Comparison of ENCODE assay signal across 8 cellular contexts in the genomic region with DNA sequence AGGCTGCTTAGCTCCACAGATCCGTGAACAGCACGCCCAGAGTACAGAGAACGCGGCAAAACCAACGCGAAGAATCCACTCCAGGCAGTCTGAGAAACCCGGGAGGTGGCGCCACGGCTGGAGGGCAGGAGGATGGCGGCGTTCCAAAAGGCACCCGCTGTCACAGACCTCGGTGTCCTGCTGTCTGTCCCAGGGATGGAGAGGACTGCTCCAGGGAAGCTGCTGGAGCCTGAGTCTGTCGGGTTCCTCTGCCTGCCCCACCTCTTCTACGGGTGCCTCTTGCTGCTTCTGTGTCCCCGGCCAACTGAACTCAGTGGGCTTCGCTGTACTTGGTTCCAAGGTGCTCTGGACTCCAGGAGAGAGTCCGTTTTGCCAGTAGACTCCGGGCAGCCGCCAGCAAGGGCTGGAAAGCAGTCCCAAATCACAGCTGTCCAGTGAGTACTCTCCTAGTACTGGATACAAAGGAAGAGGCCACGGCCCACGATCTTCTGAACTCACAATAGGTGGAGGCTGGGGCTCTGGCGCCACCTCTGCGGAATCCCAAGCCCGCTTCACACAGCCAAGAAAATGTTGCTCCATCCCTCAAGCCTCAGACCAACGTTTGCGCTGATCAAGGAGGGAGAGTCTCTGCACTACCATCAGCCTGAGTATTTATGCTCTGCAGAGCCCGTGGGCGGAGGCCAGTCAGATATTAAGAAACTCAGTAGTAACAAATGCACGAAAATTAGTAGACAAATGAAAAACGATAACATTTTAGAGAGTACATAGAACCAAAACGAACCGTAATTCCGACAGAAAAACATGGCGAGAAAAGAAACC. TPM values are rescaled to one million over a fixed set of nuclear protein-coding genes. Genes with fewer than 3 reads are reported as not detected.
DNase-seq lines count a peak whose midpoint lies in the region; ATAC-seq and TF ChIP-seq lines count a peak whose summit lies in the region.

No MANE protein-coding gene starts in this region.

- H3K4me1 ChIP-seq in A673 (ENCODE audit: insufficient read depth, low read length, poor library complexity, severe bottlenecking), result no peaks in the 10 kb centered on the region

- CTCF ChIA-PET in A673 (lab: Charles Lee), result interaction anchor here (1.5 kb wide), 1 partner anchor 19 kb away, joined by 3 read pairs; no protein-coding TSS in a partner anchor

- no peaks in the 10 kb centered on the region for H3K27me3 ChIP-seq in A673 (replicated peaks; ENCODE audit: insufficient read depth, low read depth, low read length, poor library complexity)

- BruUV-seq in A673 (replicated peaks; lab: Mats Ljungman, UMichigan), result no TSS peak

- DNase-seq in A673 (ENCODE audit: low spot score), result peak; percentile 85
- DNase-seq in NCI-H1105 (lab: John Stamatoyannopoulos, UW), result peak; percentile 70
- DNase-seq in astrocyte of the hippocampus (ENCODE audit: low read depth, low spot score), result peak; percentile 90
- peak; percentile 42 to 60 for DNase-seq in stimulated activated CD4-positive, alpha-beta T cell treated with anti-CD3 and anti-CD28 coated beads, Interleukin-12 subunit alpha, Interleukin-12 subunit beta, amount 100 ng/mL, for 24 hours (ENCODE audit: low read depth in 2 of 2)

- H3K4me3 Mint-ChIP-seq in T-helper 1 cell treated with Interleukin-12 subunit alpha and Interleukin-12 subunit beta and Interleukin-4 antibody, amounts not matched to agents 30 μg/mL and 1 μg/mL, for 36 hours, result peak overlapping the region; percentile 88

- H3K36me3 ChIP-seq in A673 (ENCODE audit: insufficient read depth, low read length, poor library complexity, severe bottlenecking), result no peaks in the 10 kb centered on the region

- peak overlapping the region; percentile 97 for H3K27ac Mint-ChIP-seq in T-helper 1 cell treated with Interleukin-12 subunit alpha and Interleukin-12 subunit beta and Interleukin-4 antibody, amounts not matched to agents 30 μg/mL and 1 μg/mL, for 36 hours

- H3K27me3 Mint-ChIP-seq in T-helper 1 cell treated with Interleukin-12 subunit alpha and Interleukin-12 subunit beta and Interleukin-4 antibody, amounts not matched to agents 30 μg/mL and 1 μg/mL, for 36 hours (ENCODE audit: low read depth), result no peaks in the 10 kb centered on the region

- H3K4me1 Mint-ChIP-seq in T-helper 1 cell treated with Interleukin-12 subunit alpha and Interleukin-12 subunit beta and Interleukin-4 antibody, amounts not matched to agents 30 μg/mL and 1 μg/mL, for 36 hours (ENCODE audit: low read depth), result peaks cover 50% of the 10 kb centered on the region

- POLR2A ChIA-PET in A673 (lab: Charles Lee; ENCODE audit: low non-redundant PET), result no interaction called here

- H3K27ac ChIP-seq in A673 (ENCODE audit: low read depth, low read length, poor library complexity, severe bottlenecking), result peak overlapping the region; percentile 68

- H3K4me3 ChIP-seq in A673 (ENCODE audit: low read depth, low read length, poor library complexity, severe bottlenecking) (peak overlapping the region; percentile 62), iPS-18c (ENCODE audit: insufficient read depth, low read depth, low read length) (peak overlapping the region; percentile 47)

- peak; percentile 39; the same call in 1 of the 2 replicates for TF ChIP-seq CTCF in A673 (conservative IDR thresholded peaks at IDR 0.05; ENCODE audit: low read depth, low read length)

- H3K9me3 ChIP-seq in A673 (ENCODE audit: low read depth, low read length, poor library complexity, severe bottlenecking), result no peaks in the 10 kb centered on the region
- H3K9me3 ChIP-seq in iPS-18c (ENCODE audit: control insufficient read depth, insufficient read depth, low read length), result peaks cover 4% of the 10 kb centered on the region

- H3K36me3 Mint-ChIP-seq in T-helper 1 cell treated with Interleukin-12 subunit alpha and Interleukin-12 subunit beta and Interleukin-4 antibody, amounts not matched to agents 30 μg/mL and 1 μg/mL, for 36 hours (ENCODE audit: low read depth), result peaks cover under 1% of the 10 kb centered on the region

- ATAC-seq in GM18867 (IDR thresholded peaks at IDR 0.05; ENCODE audit: unreplicated experiment) (peak; percentile 1), HG03565 (IDR thresholded peaks at IDR 0.05; ENCODE audit: unreplicated experiment) (no peak)

- H3K9me3 Mint-ChIP-seq in T-helper 1 cell treated with Interleukin-12 subunit alpha and Interleukin-12 subunit beta and Interleukin-4 antibody, amounts not matched to agents 30 μg/mL and 1 μg/mL, for 36 hours, result no peaks in the 10 kb centered on the region

- intact Hi-C loops in A673 (cut with micrococcal nuclease; ENCODE audit: unreplicated experiment), result loop anchor here (1.0 to 2.0 kb wide), 4 partner anchors 19 to 127 kb away; no protein-coding TSS in a partner anchor

RNA-seq across cellular contexts. Expression of a gene that starts 0.4 kb away (rescaled TPM):
- 1.4 and 1.9 TPM in 2 replicates for total RNA-seq in A673 (2021)
